9 cellular contexts compared by ENCODE assay signal in the genomic region with DNA sequence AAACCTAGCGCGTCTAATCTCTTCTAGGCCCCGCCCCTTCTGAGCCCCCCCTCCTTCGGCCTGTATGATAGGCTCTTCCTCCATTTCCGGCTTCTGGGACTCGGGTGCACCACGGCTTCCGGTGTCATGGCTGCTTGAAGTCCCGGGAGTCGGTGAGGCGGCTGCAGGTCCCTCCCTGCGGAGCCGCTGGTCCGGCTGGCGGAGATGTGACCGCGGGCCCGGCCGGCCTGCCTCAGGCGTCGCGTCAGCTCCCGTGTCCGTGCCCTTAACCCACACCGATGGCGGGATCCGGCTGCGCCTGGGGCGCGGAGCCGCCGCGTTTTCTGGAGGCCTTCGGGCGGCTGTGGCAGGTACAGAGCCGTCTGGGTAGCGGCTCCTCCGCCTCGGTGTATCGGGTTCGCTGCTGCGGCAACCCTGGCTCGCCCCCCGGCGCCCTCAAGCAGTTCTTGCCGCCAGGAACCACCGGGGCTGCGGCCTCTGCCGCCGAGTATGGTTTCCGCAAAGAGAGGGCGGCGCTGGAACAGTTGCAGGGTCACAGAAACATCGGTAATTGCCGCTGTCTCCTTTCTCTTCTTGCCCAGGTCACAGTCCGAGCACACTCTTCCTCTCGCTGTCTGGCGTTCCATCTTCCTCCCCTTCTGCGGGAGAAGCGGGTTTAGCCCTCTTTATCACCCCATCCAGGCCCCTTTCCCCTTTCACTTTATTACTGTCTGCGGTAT. TPM values are rescaled to one million over a fixed set of nuclear protein-coding genes. Genes with fewer than 3 reads are reported as not detected.
DNase-seq lines count a peak whose midpoint lies in the region; ATAC-seq, FAIRE-seq and TF ChIP-seq lines count a peak whose summit lies in the region.
"Had no signal": no experiment of that assay in that cellular context is flagged by ENCODE, and none has a peak within 500 bp of the region (broad histone marks: within the 10 kb centered on the region; RNA-seq: fewer than 3 reads in every experiment).

A gene with protein sequence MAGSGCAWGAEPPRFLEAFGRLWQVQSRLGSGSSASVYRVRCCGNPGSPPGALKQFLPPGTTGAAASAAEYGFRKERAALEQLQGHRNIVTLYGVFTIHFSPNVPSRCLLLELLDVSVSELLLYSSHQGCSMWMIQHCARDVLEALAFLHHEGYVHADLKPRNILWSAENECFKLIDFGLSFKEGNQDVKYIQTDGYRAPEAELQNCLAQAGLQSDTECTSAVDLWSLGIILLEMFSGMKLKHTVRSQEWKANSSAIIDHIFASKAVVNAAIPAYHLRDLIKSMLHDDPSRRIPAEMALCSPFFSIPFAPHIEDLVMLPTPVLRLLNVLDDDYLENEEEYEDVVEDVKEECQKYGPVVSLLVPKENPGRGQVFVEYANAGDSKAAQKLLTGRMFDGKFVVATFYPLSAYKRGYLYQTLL (plus strand): TSS at position 96 of the 719 bp plus-strand sequence. CDS start 183 bp downstream, at position 279.

- H3K4me1 ChIP-seq in keratinocyte (ENCODE audit: control insufficient read depth, extremely low read depth, insufficient read depth, low read length): peaks cover 6% of the 10 kb centered on the region

- H3K27me3 ChIP-seq in keratinocyte (ENCODE audit: control insufficient read depth, extremely low read depth, insufficient read depth, low read length): no peaks in the 10 kb centered on the region

- dilution Hi-C loops in keratinocyte (cut with MboI; ENCODE audit: extremely low pct_ligation_motif_present, low sequenced_read_pairs): no loop called here

- H3K9ac ChIP-seq in keratinocyte (ENCODE audit: control insufficient read depth, extremely low read depth, insufficient read depth, low read length): peak within 1 kb of the TSS; percentile 87

- TF ChIP-seq POLR2A in GM19193 (IDR thresholded peaks at IDR 0.05; ENCODE audit: extremely low read depth, insufficient read depth, insufficient read length): peak; percentile 91

- peaks cover 42% of the 10 kb centered on the region for H3K79me2 ChIP-seq in keratinocyte (ENCODE audit: control insufficient read depth, insufficient read depth, low read length)

- no peak for FAIRE-seq in keratinocyte (lab: Jason Lieb, UNC)
- FAIRE-seq: endometrium had no signal

- no peak for TF ChIP-seq CTCF in keratinocyte (optimal IDR thresholded peaks at IDR 0.05 in 1 of 3, IDR thresholded peaks at IDR 0.05 in 1 of 3, conservative IDR thresholded peaks at IDR 0.05 in 1 of 3; ENCODE audit: extremely low read depth in 1 of 3, insufficient read depth in 2 of 3, low read length in 3 of 3)

- H3K27ac ChIP-seq in keratinocyte (ENCODE audit: control insufficient read depth, insufficient read depth, low read length): peak within 1 kb of the TSS; percentile 78

- H3K9me3 ChIP-seq in keratinocyte (ENCODE audit: control insufficient read depth, low read depth, low read length): no peaks in the 10 kb centered on the region

- H3K36me3 ChIP-seq in keratinocyte (ENCODE audit: control insufficient read depth in 2 of 2, extremely low read depth in 1 of 2, insufficient read depth in 2 of 2, low read length in 2 of 2): peaks cover 6% of the 10 kb centered on the region in 2 experiments

- DNase-seq in AML-193 (lab: John Stamatoyannopoulos, UW) (peak; percentile 87 to 90), NCI-H460 (ENCODE audit: extremely low read depth, low read depth) (peak; percentile 92), cerebellar cortex (ENCODE audit: low spot score) (peak; percentile 96), keratinocyte (ENCODE audit: low read depth, low spot score) (peak; percentile 33)
- DNase-seq in activated CD4-positive, CD25-positive, alpha-beta regulatory T cell treated with anti-CD3 and anti-CD28 coated beads, Interleukin-2, amount 50 U/mL, for 72 hours: peak; percentile 80
- peak; percentile 78 to 87 (median 81) for DNase-seq in stimulated activated CD4-positive, alpha-beta T cell treated with anti-CD3 and anti-CD28 coated beads, Interleukin-12 subunit alpha, Interleukin-12 subunit beta, amount 100 ng/mL, for 48 hours (ENCODE audit: low read depth in 2 of 3, low spot score in 1 of 3)

- ATAC-seq in HG03432 (IDR thresholded peaks at IDR 0.05; ENCODE audit: unreplicated experiment): peak; percentile 99

- no peaks in the 10 kb centered on the region for H4K20me1 ChIP-seq in keratinocyte (ENCODE audit: control insufficient read depth, extremely low read depth, insufficient read depth, low read length)

- H3K4me2 ChIP-seq in keratinocyte (ENCODE audit: control insufficient read depth, extremely low read depth, insufficient read depth, low read depth, low read length): peak within 1 kb of the TSS; percentile 84

- no peaks in the 10 kb centered on the region for H3K9me1 ChIP-seq in keratinocyte (ENCODE audit: control insufficient read depth, extremely low read depth, insufficient read depth, low read length)

- peak within 1 kb of the TSS; percentile 98 for H2AFZ ChIP-seq in keratinocyte (ENCODE audit: control insufficient read depth, low read length)

- peak within 1 kb of the TSS; percentile 95 to 97 (median 97) for H3K4me3 ChIP-seq in keratinocyte (ENCODE audit: control insufficient read depth in 2 of 3, extremely low read depth in 1 of 3, insufficient read depth in 2 of 3, low read depth in 1 of 3, low read length in 3 of 3)

RNA-seq across cellular contexts. Expression of the gene that starts here (rescaled TPM):
- total RNA-seq in NCI-H460 (2014; rRNA removed; shearing (Covaris generic)): 97.9 and 110 TPM in 2 replicates
- 53.4 and 78.9 TPM in 2 replicates for polyA plus RNA-seq in NCI-H460 (2014; cell fraction: nucleus; rRNA removed)
- polyA plus RNA-seq in keratinocyte: 24.6 to 45.1 TPM (median 26.9 TPM) in 3 replicates
- 9.0 TPM for polyA plus RNA-seq in keratinocyte (2011; ENCODE audit: low read depth)
- polyA plus RNA-seq in keratinocyte (2011; cell fraction: cytosol; rRNA removed): 19.7 and 36.0 TPM in 2 replicates
- polyA plus RNA-seq in keratinocyte (2011; cell fraction: nucleus; rRNA removed): 14.9 and 21.3 TPM in 2 replicates
- 12.0 and 30.0 TPM in 2 replicates for polyA plus RNA-seq in keratinocyte (2012; ENCODE audit: low replicate concordance)
- polyA minus RNA-seq in keratinocyte: 23.2 to 83.0 TPM (median 46.1 TPM) in 3 replicates
- polyA minus RNA-seq in keratinocyte (2011; cell fraction: cytosol; rRNA and poly(A)+ RNA removed): 55.2 TPM
- 26.5 and 50.0 TPM in 2 replicates for polyA minus RNA-seq in keratinocyte (2011; cell fraction: nucleus; rRNA and poly(A)+ RNA removed)

Comparison
In these comparisons a context has a peak if more than half of its experiments do, and no peak if none do; other contexts are left out.
1. Peak in every context shown above with its lines: DNase-seq, ATAC-seq, H3K4me3 ChIP-seq and H3K27ac ChIP-seq.
2. DNase-seq: peak in every context shown above with its lines; median percentile 96 in cerebellar cortex; 92 in NCI-H460; 88 in AML-193; 81 in stimulated activated CD4-positive, alpha-beta T cell treated with anti-CD3 and anti-CD28 coated beads, Interleukin-12 subunit alpha, Interleukin-12 subunit beta, amount 100 ng/mL, for 48 hours; 80 in activated CD4-positive, CD25-positive, alpha-beta regulatory T cell treated with anti-CD3 and anti-CD28 coated beads, Interleukin-2, amount 50 U/mL, for 72 hours; 33 in keratinocyte.